14 cellular contexts compared by ENCODE assay signal in the genomic region with DNA sequence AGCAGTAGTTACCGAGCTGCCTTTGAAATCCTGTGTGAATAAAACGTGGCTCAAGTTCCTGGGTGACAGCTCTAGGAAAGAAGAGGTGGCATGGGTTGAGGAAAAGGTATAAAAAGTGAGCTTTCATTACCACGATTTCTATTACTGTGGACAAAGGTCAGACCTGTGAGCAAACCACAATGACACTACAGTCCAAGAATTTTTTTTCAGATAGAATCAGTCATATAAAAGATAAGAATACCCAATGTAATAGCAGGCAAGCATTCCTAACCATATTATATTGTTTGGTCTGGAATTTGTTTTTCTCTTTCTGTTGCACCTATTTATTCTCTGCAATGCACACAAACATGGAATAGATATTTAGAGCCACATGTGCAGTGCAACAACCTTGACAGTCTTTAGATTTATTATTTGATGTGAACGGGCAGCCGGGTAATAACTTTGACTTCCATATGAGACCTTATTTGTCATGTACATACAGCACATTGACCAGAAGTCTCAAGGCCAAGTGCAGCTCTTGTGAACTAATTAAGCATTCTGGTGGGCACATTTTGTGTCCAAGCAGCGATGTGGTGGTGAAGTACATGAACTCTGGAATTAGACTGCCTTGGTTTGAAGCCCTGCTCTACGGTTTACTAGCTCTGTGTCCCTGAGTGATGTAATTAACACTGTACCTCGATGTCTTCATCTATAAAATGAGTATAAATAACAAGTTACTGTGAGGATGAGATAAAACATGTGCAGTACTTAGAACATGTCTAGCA.
DNase-seq lines count a peak whose midpoint lies in the region; ATAC-seq and TF ChIP-seq lines count a peak whose summit lies in the region.
"Had no signal": no experiment of that assay in that cellular context is flagged by ENCODE, and none has a peak within 500 bp of the region (broad histone marks: within the 10 kb centered on the region; RNA-seq: fewer than 3 reads in every experiment).

No MANE protein-coding gene starts in this region.

- no peaks in the 10 kb centered on the region for H3K27me3 ChIP-seq in RWPE2 (ENCODE audit: insufficient read depth, poor library complexity, severe bottlenecking)
- peaks cover 3% of the 10 kb centered on the region; the same call in 1 of the 2 replicates for H3K27me3 ChIP-seq in HAP-1 (ENCODE audit: low read depth)

- ATAC-seq in activated T-cell treated with anti-CD3 and anti-CD28 coated beads, Interleukin-2, amount 50 U/mL, for 72 hours (replicated peaks in 1 of 2), result no peak
- peak; percentile 93 for ATAC-seq in RWPE2 (ENCODE audit: low read depth)
- no peak for ATAC-seq in GM21515 (IDR thresholded peaks at IDR 0.05; ENCODE audit: unreplicated experiment)
- ATAC-seq: activated T-helper 17 cell treated with anti-CD3 and anti-CD28 coated beads, Interleukin-2, amount 50 U/mL, for 72 hours had no signal

- no peaks in the 10 kb centered on the region for H3K36me3 Mint-ChIP-seq in activated T-cell treated with anti-CD3 and anti-CD28 coated beads, Interleukin-2, amount 50 U/mL, for 72 hours (ENCODE audit: insufficient read depth in 2 of 2)
- H3K36me3 Mint-ChIP-seq in activated T-helper 2 cell treated with anti-CD3 and anti-CD28 coated beads, Interferon-gamma antibody, Interleukin-2, Interleukin-4, amounts not matched to agents 10 μg/mL and 5 μg/mL and 100 μg/mL, durations not matched to agents 14 hours and 24 hours and 36 hours (ENCODE audit: low read depth), result no peaks in the 10 kb centered on the region

- in situ Hi-C loops in HAP-1 (cut with MboI; ENCODE audit: low sequenced_read_pairs), result no loop called here

- no peaks in the 10 kb centered on the region for H3K27me3 Mint-ChIP-seq in activated T-cell treated with anti-CD3 and anti-CD28 coated beads, Interleukin-2, amount 50 U/mL, for 72 hours (ENCODE audit: low read depth)
- H3K27me3 Mint-ChIP-seq in activated T-helper 2 cell treated with anti-CD3 and anti-CD28 coated beads, Interferon-gamma antibody, Interleukin-2, Interleukin-4, amounts not matched to agents 10 μg/mL and 5 μg/mL and 100 μg/mL, durations not matched to agents 14 hours and 24 hours and 36 hours (ENCODE audit: low read depth), result peaks cover 4% of the 10 kb centered on the region

- no peaks in the 10 kb centered on the region for H3K36me3 ChIP-seq in RWPE2 (ENCODE audit: low read depth)
- no peaks in the 10 kb centered on the region for H3K36me3 ChIP-seq in HAP-1 (replicated peaks)

- H3K9me3 ChIP-seq in RWPE2 (ENCODE audit: severe bottlenecking), result no peaks in the 10 kb centered on the region
- no peaks in the 10 kb centered on the region for H3K9me3 ChIP-seq in HAP-1

- DNase-seq in activated T-cell treated with anti-CD3 and anti-CD28 coated beads, Interleukin-2, amount 50 U/mL, for 72 hours, result no peak
- no peak for DNase-seq in activated T-cell treated with anti-CD3 and anti-CD28 coated beads for 4 hours
- no peak for DNase-seq in RWPE2 (ENCODE audit: low spot score)
- peak; percentile 4 for DNase-seq in fibroblast of villous mesenchyme (ENCODE audit: low read depth)
- DNase-seq in activated T-helper 2 cell treated with anti-CD3 and anti-CD28 coated beads, Interferon-gamma antibody, Interleukin-2, Interleukin-4, amounts not matched to agents 10 μg/mL and 5 μg/mL and 100 μg/mL, durations not matched to agents 14 hours and 24 hours and 36 hours (ENCODE audit: low spot score), result no peak
- DNase-seq in superior temporal gyrus (ENCODE audit: extremely low spot score), result no peak
- DNase-seq in HAP-1 (ENCODE audit: low spot score in 2 of 2), result no peak
- DNase-seq: activated CD4-positive, alpha-beta T cell treated with anti-CD3 and anti-CD28 coated beads, Interleukin-2, amount 50 U/mL, for 1 hour; caudate nucleus; DMS79 treated with DMSO at 0.1 percent for 48 hours; NCI-H1694 treated with DMSO at 0.1 percent for 48 hours; stimulated activated CD8-positive, alpha-beta memory T cell treated with anti-CD3 and anti-CD28 coated beads, Interleukin-4, amount 100 ng/mL, for 48 hours had no signal

- H3K4me1 ChIP-seq in RWPE2 (ENCODE audit: insufficient read depth, poor library complexity, severe bottlenecking), result peaks cover 9% of the 10 kb centered on the region
- H3K4me1 ChIP-seq in HAP-1, result no peaks in the 10 kb centered on the region

- H3K4me3 ChIP-seq in RWPE2 (ENCODE audit: severe bottlenecking) (no peak overlapping the region), fibroblast of villous mesenchyme (ENCODE audit: low read depth, low read length) (no peak overlapping the region), HAP-1 (no peak overlapping the region)

- peak overlapping the region; percentile 34 for H3K27ac ChIP-seq in RWPE2 (ENCODE audit: poor library complexity, severe bottlenecking)

- H3K4me1 Mint-ChIP-seq in activated T-cell treated with anti-CD3 and anti-CD28 coated beads, Interleukin-2, amount 50 U/mL, for 72 hours (ENCODE audit: low read depth), result peaks cover 2% of the 10 kb centered on the region
- H3K4me1 Mint-ChIP-seq in activated T-helper 2 cell treated with anti-CD3 and anti-CD28 coated beads, Interferon-gamma antibody, Interleukin-2, Interleukin-4, amounts not matched to agents 10 μg/mL and 5 μg/mL and 100 μg/mL, durations not matched to agents 14 hours and 24 hours and 36 hours (ENCODE audit: low read depth), result no peaks in the 10 kb centered on the region
- H3K4me1 Mint-ChIP-seq: activated T-helper 17 cell treated with anti-CD3 and anti-CD28 coated beads, Interleukin-2, amount 50 U/mL, for 72 hours had no signal

- no peaks in the 10 kb centered on the region for H3K9me3 Mint-ChIP-seq in activated T-cell treated with anti-CD3 and anti-CD28 coated beads, Interleukin-2, amount 50 U/mL, for 72 hours
- no peaks in the 10 kb centered on the region for H3K9me3 Mint-ChIP-seq in activated T-helper 2 cell treated with anti-CD3 and anti-CD28 coated beads, Interferon-gamma antibody, Interleukin-2, Interleukin-4, amounts not matched to agents 10 μg/mL and 5 μg/mL and 100 μg/mL, durations not matched to agents 14 hours and 24 hours and 36 hours
- H3K9me3 Mint-ChIP-seq: activated T-helper 17 cell treated with anti-CD3 and anti-CD28 coated beads, Interleukin-2, amount 50 U/mL, for 72 hours had no signal

- H3K27ac Mint-ChIP-seq in activated T-cell treated with anti-CD3 and anti-CD28 coated beads, Interleukin-2, amount 50 U/mL, for 72 hours, result peak overlapping the region; percentile 20
- no peak overlapping the region for H3K27ac Mint-ChIP-seq in activated T-helper 2 cell treated with anti-CD3 and anti-CD28 coated beads, Interferon-gamma antibody, Interleukin-2, Interleukin-4, amounts not matched to agents 10 μg/mL and 5 μg/mL and 100 μg/mL, durations not matched to agents 14 hours and 24 hours and 36 hours
- H3K27ac Mint-ChIP-seq: activated T-helper 17 cell treated with anti-CD3 and anti-CD28 coated beads, Interleukin-2, amount 50 U/mL, for 72 hours had no signal

- TF ChIP-seq CTCF in RWPE2 (IDR thresholded peaks at IDR 0.05; ENCODE audit: poor library complexity, severe bottlenecking) (no peak), fibroblast of villous mesenchyme (IDR thresholded peaks at IDR 0.05; ENCODE audit: insufficient read depth, low read depth, low read length) (no peak)

- intact Hi-C loops in activated T-helper 2 cell treated with anti-CD3 and anti-CD28 coated beads, Interferon-gamma antibody, Interleukin-2, Interleukin-4, amounts not matched to agents 10 μg/mL and 5 μg/mL and 100 μg/mL, durations not matched to agents 14 hours and 24 hours and 36 hours (cut with micrococcal nuclease), result no loop called here

- no peak overlapping the region for H3K4me3 Mint-ChIP-seq in activated T-cell treated with anti-CD3 and anti-CD28 coated beads, Interleukin-2, amount 50 U/mL, for 72 hours
- H3K4me3 Mint-ChIP-seq in activated T-helper 2 cell treated with anti-CD3 and anti-CD28 coated beads, Interferon-gamma antibody, Interleukin-2, Interleukin-4, amounts not matched to agents 10 μg/mL and 5 μg/mL and 100 μg/mL, durations not matched to agents 14 hours and 24 hours and 36 hours (ENCODE audit: low read depth), result no peak overlapping the region
- H3K4me3 Mint-ChIP-seq: activated T-helper 17 cell treated with anti-CD3 and anti-CD28 coated beads, Interleukin-2, amount 50 U/mL, for 72 hours had no signal
